Comparison of ENCODE assay signal across 30 cellular contexts in the genomic region with DNA sequence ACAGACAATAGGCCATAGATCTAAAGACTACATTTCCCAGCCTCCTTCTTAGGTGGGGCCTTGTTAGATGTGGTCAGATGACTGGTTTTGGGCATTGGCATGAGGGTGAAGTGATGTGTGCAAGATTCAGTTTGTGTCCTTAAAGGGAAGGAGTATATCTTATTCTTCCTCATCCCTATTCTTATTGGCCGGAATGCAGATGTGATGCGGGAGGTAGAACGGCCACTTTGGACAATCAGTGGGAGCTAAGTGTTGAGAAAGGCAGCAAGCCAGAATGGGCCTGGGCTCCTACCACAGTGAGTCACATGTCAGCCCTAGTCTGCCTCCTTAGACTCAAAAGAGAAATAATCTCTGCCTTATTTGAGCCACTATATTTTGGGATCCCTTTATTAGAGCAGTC.
DNase-seq lines count a peak whose midpoint lies in the region; ATAC-seq and TF ChIP-seq lines count a peak whose summit lies in the region.
"Had no signal": no experiment of that assay in that cellular context is flagged by ENCODE, and none has a peak within 500 bp of the region (broad histone marks: within the 10 kb centered on the region; RNA-seq: fewer than 3 reads in every experiment).

No MANE protein-coding gene starts in this region.

- ATAC-seq in heart left ventricle (peak in 3 of 4 donors; percentile 28 to 54 (median 49)), GM18858 (IDR thresholded peaks at IDR 0.05; ENCODE audit: unreplicated experiment) (no peak), HG03442 (IDR thresholded peaks at IDR 0.05; ENCODE audit: unreplicated experiment) (no peak)
- ATAC-seq: A549, K562, left lobe of liver had no signal

- BruUV-seq in mammary epithelial cell (replicated peaks; lab: Mats Ljungman, UMichigan) = no TSS peak

- DNase-seq in heart left ventricle (no peak), left ventricle myocardium inferior (no peak), amniotic epithelial cell (ENCODE audit: low read depth) (peak; percentile 53), fibroblast of pulmonary artery (ENCODE audit: low read depth) (peak; percentile 44), mammary epithelial cell (no peak), cerebellar cortex (ENCODE audit: low spot score) (no peak)
- DNase-seq: activated CD4-positive, alpha-beta T cell treated with anti-CD3 and anti-CD28 coated beads for 4 hours; activated effector memory CD4-positive, alpha-beta T cell treated with Interleukin-2 at 50 U/mL for 16 hours; activated T-cell treated with anti-CD3 and anti-CD28 coated beads for 4 hours; aorta; CD8-positive, alpha-beta memory T cell; DMS 273 treated with DMSO at 0.1 percent for 48 hours; GOT3; MM.1S; naive B cell; NCI-H1417; NCI-H2081; NCI-H446; NCI-H774; RPMI8226; thyroid gland had no signal

- no peak for TF ChIP-seq CTCF in heart left ventricle (IDR thresholded peaks at IDR 0.05)
- no peak for TF ChIP-seq CTCF in left ventricle myocardium inferior (IDR thresholded peaks at IDR 0.05; ENCODE audit: borderline replicate concordance)
- TF ChIP-seq CTCF in fibroblast of pulmonary artery (IDR thresholded peaks at IDR 0.05; ENCODE audit: low read length, missing control alignments) = no peak
- TF ChIP-seq CTCF in mammary epithelial cell (conservative IDR thresholded peaks at IDR 0.05 in 1 of 2, IDR thresholded peaks at IDR 0.05 in 1 of 2; ENCODE audit: extremely low read depth in 1 of 2, insufficient read depth in 1 of 2, low read depth in 1 of 2, low read length in 2 of 2) = no peak

- H3K27me3 ChIP-seq in heart left ventricle = no peaks in the 10 kb centered on the region
- H3K27me3 ChIP-seq in left ventricle myocardium inferior (ENCODE audit: low read depth) = no peaks in the 10 kb centered on the region
- H3K27me3 ChIP-seq in mammary epithelial cell (ENCODE audit: insufficient read depth, low read length) = no peaks in the 10 kb centered on the region
- H3K27me3 ChIP-seq: hepatocyte, thyroid gland, vagina had no signal

- intact Hi-C loops in heart left ventricle (cut with DNase I) (loop anchor here in 3 of 10 donors (5.0 to 10.0 kb wide), 3 partner anchors 88 to 653 kb away; a partner anchor contains a TSS), left ventricle myocardium inferior (cut with micrococcal nuclease) (loop anchor here (5.0 kb wide), 1 partner anchor 653 kb away; no protein-coding TSS in a partner anchor), mammary epithelial cell (cut with micrococcal nuclease) (no loop called here)

- H3K4me3 ChIP-seq in heart left ventricle (no peak overlapping the region), left ventricle myocardium inferior (no peak overlapping the region), fibroblast of pulmonary artery (replicated peaks; ENCODE audit: low read depth, low read length) (no peak overlapping the region), mammary epithelial cell (replicated peaks in 1 of 3; ENCODE audit: insufficient read depth in 1 of 3, low read depth in 2 of 3, low read length in 3 of 3) (no peak overlapping the region)
- H3K4me3 ChIP-seq: A549, hepatocyte, K562, prostate gland, SK-N-MC, thyroid gland, vagina had no signal

- in situ Hi-C loops in mammary epithelial cell (cut with MboI; ENCODE audit: low sequenced_read_pairs in 2 of 2) = no loop called here

- no peak overlapping the region for H3K27ac ChIP-seq in heart left ventricle
- no peak overlapping the region for H3K27ac ChIP-seq in left ventricle myocardium inferior (replicated peaks)
- no peak overlapping the region for H3K27ac ChIP-seq in mammary epithelial cell (ENCODE audit: insufficient read depth, low read depth, low read length)
- H3K27ac ChIP-seq: A549, hepatocyte, prostate gland, SK-N-MC, thyroid gland, vagina had no signal

- H3K4me1 ChIP-seq in heart left ventricle (peaks cover 0 to 11% (median 0%) of the 10 kb centered on the region in 12 donors), left ventricle myocardium inferior (peaks cover 13% of the 10 kb centered on the region), mammary epithelial cell (ENCODE audit: insufficient read depth, low read length) (peaks cover 28% of the 10 kb centered on the region)
- H3K4me1 ChIP-seq: prostate gland, thyroid gland, vagina had no signal

- peaks cover 4% of the 10 kb centered on the region for H3K79me2 ChIP-seq in mammary epithelial cell (ENCODE audit: insufficient read depth, low read length)
- H3K79me2 ChIP-seq: hepatocyte had no signal

- CTCF ChIA-PET in mammary epithelial cell (lab: Charles Lee; ENCODE audit: low non-redundant PET) = no interaction called here

- dilution Hi-C loops in mammary epithelial cell (cut with HindIII; ENCODE audit: low sequenced_read_pairs) = no loop called here

- H3K36me3 ChIP-seq in heart left ventricle = peaks cover 0 to 58% (median 22%) of the 10 kb centered on the region in 9 donors
- H3K36me3 ChIP-seq in left ventricle myocardium inferior = peaks cover 36% of the 10 kb centered on the region
- H3K36me3 ChIP-seq in mammary epithelial cell (ENCODE audit: insufficient read depth, low read length) = peaks cover 16% of the 10 kb centered on the region
- H3K36me3 ChIP-seq: prostate gland, thyroid gland had no signal

- 40 to 73% (median 68%) methylated on average over 3 of the region's 3 CpGs for WGBS in heart left ventricle, 4 donors
- 100% methylated on average over 3 of the region's 3 CpGs for WGBS in mammary epithelial cell (ENCODE audit: low coverage, missing lambda C conversion rate)

- H3K9me3 ChIP-seq in heart left ventricle (no peaks in the 10 kb centered on the region), left ventricle myocardium inferior (replicated peaks) (no peaks in the 10 kb centered on the region), mammary epithelial cell (replicated peaks; ENCODE audit: insufficient read depth, low read length) (no peaks in the 10 kb centered on the region)
- H3K9me3 ChIP-seq: A549, prostate gland, thyroid gland, vagina had no signal

- H3K9ac ChIP-seq in mammary epithelial cell (ENCODE audit: insufficient read depth, low read length) = no peak overlapping the region

- H4K20me1 ChIP-seq in mammary epithelial cell (ENCODE audit: insufficient read depth, low read length) = no peaks in the 10 kb centered on the region

- TF ChIP-seq POLR2A in heart left ventricle (IDR thresholded peaks at IDR 0.05) = no peak

- no peak overlapping the region for H3K4me2 ChIP-seq in mammary epithelial cell (ENCODE audit: insufficient read depth, low read depth, low read length)
- H3K4me2 ChIP-seq: A549, hepatocyte had no signal

- H2AFZ ChIP-seq in mammary epithelial cell (ENCODE audit: low read depth, low read length) = no peak overlapping the region
- H2AFZ ChIP-seq: hepatocyte had no signal

Comparison
In these comparisons a context has a peak if more than half of its experiments do, and no peak if none do; other contexts are left out.
1. ATAC-seq: peak in heart left ventricle (3 of 4); none in GM18858 (single experiment) and HG03442 (single experiment).
2. DNase-seq: peak in amniotic epithelial cell (single experiment) and fibroblast of pulmonary artery (single experiment); none in heart left ventricle (0 of 5), left ventricle myocardium inferior (single experiment), mammary epithelial cell (single experiment) and cerebellar cortex (single experiment).